ENCODE assay signal across 11 cellular contexts in genomic region chr7:47937711-47938573, GRCh38. TPM values are rescaled to one million over a fixed set of nuclear protein-coding genes. Genes with fewer than 3 reads are reported as not detected.
DNase-seq lines count a peak whose midpoint lies in the region; ATAC-seq, FAIRE-seq and TF ChIP-seq lines count a peak whose summit lies in the region.
"Had no signal": no experiment of that assay in that cellular context is flagged by ENCODE, and none has a peak within 500 bp of the region (broad histone marks: within the 10 kb centered on the region; RNA-seq: fewer than 3 reads in every experiment).

No MANE protein-coding gene starts in this region.

- H2BK20ac ChIP-seq in H1 (ENCODE audit: low read length), result no peak overlapping the region

- H3K27ac ChIP-seq in H1 (ENCODE audit: low read depth, low read length), result no peak overlapping the region
- H3K27ac ChIP-seq: neutrophil had no signal

- FAIRE-seq in H1 (lab: Jason Lieb, UNC), result no peak
- FAIRE-seq: bronchial epithelial cell had no signal

- no peak for TF ChIP-seq POLR2A in H1 (IDR thresholded peaks at IDR 0.05; ENCODE audit: control extremely low read depth in 1 of 2, low read depth in 2 of 2, low read length in 2 of 2)

- peaks cover 0 to 9% (median 5%) of the 10 kb centered on the region in 4 experiments; a peak in 6 of 7 replicates for H3K4me1 ChIP-seq in H1 (replicated peaks in 1 of 4; ENCODE audit: control insufficient read depth in 3 of 4, insufficient read depth in 4 of 4, low read length in 3 of 4)

- no peaks in the 10 kb centered on the region for H4K20me1 ChIP-seq in H1 (replicated peaks in 1 of 2; ENCODE audit: control insufficient read depth in 1 of 2, insufficient read depth in 2 of 2, low read length in 2 of 2)

- H3K79me2 ChIP-seq in H1 (ENCODE audit: control insufficient read depth in 1 of 2, insufficient read depth in 2 of 2, low read length in 2 of 2), result no peaks in the 10 kb centered on the region

- no peak overlapping the region for H2AK5ac ChIP-seq in H1 (ENCODE audit: low read depth, low read length)

- peaks cover 16% of the 10 kb centered on the region for H3K4me1 Mint-ChIP-seq in T-helper 2 cell treated with Interferon-gamma antibody and Interleukin-4, amounts not matched to agents 5 μg/mL and 100 μg/mL, for 36 hours (ENCODE audit: low read depth)

- peak overlapping the region; percentile 52 for H3K27ac Mint-ChIP-seq in T-helper 2 cell treated with Interferon-gamma antibody and Interleukin-4, amounts not matched to agents 5 μg/mL and 100 μg/mL, for 36 hours

- no peaks in the 10 kb centered on the region for H3K36me3 Mint-ChIP-seq in T-helper 2 cell treated with Interferon-gamma antibody and Interleukin-4, amounts not matched to agents 5 μg/mL and 100 μg/mL, for 36 hours (ENCODE audit: low read depth)

- no peak overlapping the region for H3K4me3 ChIP-seq in H1 (ENCODE audit: extremely low read depth in 1 of 4, insufficient read depth in 2 of 4, low read depth in 3 of 4, low read length in 4 of 4)

- CTCF ChIA-PET in H1 (lab: Charles Lee; ENCODE audit: partially characterized antibody), result interaction anchor here (0.7 to 5.4 kb wide), 29 partner anchors 9 to 671 kb away, joined by 3 to 34 read pairs (median 4); partner anchors contain the start of gene PKD1L1

- no peak overlapping the region for H2BK15ac ChIP-seq in H1 (ENCODE audit: low read length)

- H3K9me3 Mint-ChIP-seq in T-helper 2 cell treated with Interferon-gamma antibody and Interleukin-4, amounts not matched to agents 5 μg/mL and 100 μg/mL, for 36 hours, result no peaks in the 10 kb centered on the region

- no peak overlapping the region for H3K23ac ChIP-seq in H1 (ENCODE audit: insufficient read length)

- no peak for DNase-seq in T-helper 2 cell treated with Interferon-gamma antibody and Interleukin-4, amounts not matched to agents 5 μg/mL and 100 μg/mL, for 36 hours (ENCODE audit: low spot score)
- DNase-seq in T-helper 2 cell (no peak), H1 (ENCODE audit: low read depth in 1 of 2, low spot score in 2 of 2) (no peak), glomerular visceral epithelial cell (ENCODE audit: extremely low spot score) (no peak), AG20443 (ENCODE audit: low spot score) (no peak)
- no peak for DNase-seq in activated T-cell treated with anti-CD3 and anti-CD28 coated beads, Interleukin-2, amount 50 U/mL, for 1 hour
- DNase-seq: NCI-H2029 had no signal

- POLR2A ChIA-PET in H1 (lab: Charles Lee; ENCODE audit: partially characterized antibody), result no interaction called here

- no peaks in the 10 kb centered on the region for H3K79me1 ChIP-seq in H1 (ENCODE audit: low read depth, low read length)

- H2BK120ac ChIP-seq in H1 (replicated peaks; ENCODE audit: low read depth, low read length), result no peak overlapping the region

- ATAC-seq in GM21529 (IDR thresholded peaks at IDR 0.05; ENCODE audit: unreplicated experiment) (peak; percentile 60), HG03354 (IDR thresholded peaks at IDR 0.05; ENCODE audit: poor library complexity, severe bottlenecking, unreplicated experiment) (peak; percentile 53)

- H3K27me3 ChIP-seq in H1 (replicated peaks in 1 of 4; ENCODE audit: control insufficient read depth in 3 of 4, extremely low read depth in 1 of 4, insufficient read depth in 3 of 4, low read length in 3 of 4), result no peaks in the 10 kb centered on the region
- H3K27me3 ChIP-seq: neutrophil had no signal

- no peaks in the 10 kb centered on the region for H3K27me3 Mint-ChIP-seq in T-helper 2 cell treated with Interferon-gamma antibody and Interleukin-4, amounts not matched to agents 5 μg/mL and 100 μg/mL, for 36 hours (ENCODE audit: low read depth)

- H4K5ac ChIP-seq in H1 (ENCODE audit: insufficient read length, low read depth, low read length), result no peak overlapping the region

- WGBS in H1 (ENCODE audit: extremely low coverage in 1 of 2, insufficient coverage in 1 of 2, insufficient read length in 1 of 2, insufficient replicate concordance in 2 of 2, low coverage in 1 of 2, low lambda C conversion rate in 2 of 2, missing lambda C conversion rate in 1 of 2), 2 experiments, result 83% methylated on average over 11 of the region's 11 CpGs; no CpG with 5 or more reads in 1 of the 2 experiments

- H4K91ac ChIP-seq in H1 (replicated peaks; ENCODE audit: insufficient read length, low read length), result no peak overlapping the region

- peak in 1 of 3 experiments; percentile 9; a peak in 1 of 4 replicates for TF ChIP-seq CTCF in H1 (IDR thresholded peaks at IDR 0.05; ENCODE audit: control extremely low read depth in 1 of 3, insufficient read depth in 1 of 3, low read depth in 1 of 3, low read length in 3 of 3)

- 0 out of 2 replicates have a peak overlapping the region, but pooled peaks have one; percentile 13 for H2BK12ac ChIP-seq in H1 (ENCODE audit: low read depth, low read length)

- H3K23me2 ChIP-seq in H1 (ENCODE audit: low read depth, low read length), result no peaks in the 10 kb centered on the region

- TF ChIP-seq RAD21 in H1 (IDR thresholded peaks at IDR 0.05 in 1 of 2, conservative IDR thresholded peaks at IDR 0.05 in 1 of 2; ENCODE audit: low read depth in 2 of 2, low read length in 2 of 2), result no peak; a peak in 1 of 4 replicates

- no peak overlapping the region for H3K14ac ChIP-seq in H1 (ENCODE audit: insufficient read length)

- H3K18ac ChIP-seq in H1 (ENCODE audit: extremely low read depth, low read length), result no peak overlapping the region

- no peaks in the 10 kb centered on the region for H3K9me3 ChIP-seq in H1 (ENCODE audit: insufficient read depth in 2 of 2, low read depth in 1 of 2, low read length in 1 of 2)
- H3K9me3 ChIP-seq: neutrophil had no signal

- peak overlapping the region; percentile 22 for H3K4ac ChIP-seq in H1 (replicated peaks; ENCODE audit: insufficient read length, low read depth, low read length)

- peak overlapping the region; percentile 22 for H3K4me3 Mint-ChIP-seq in T-helper 2 cell treated with Interferon-gamma antibody and Interleukin-4, amounts not matched to agents 5 μg/mL and 100 μg/mL, for 36 hours

- H2AFZ ChIP-seq in H1 (ENCODE audit: low read length), result no peak overlapping the region

- no peak overlapping the region for H3K9ac ChIP-seq in H1 (replicated peaks in 1 of 4; ENCODE audit: extremely low read depth in 1 of 4, low read depth in 3 of 4, low read length in 3 of 4)

- no peak overlapping the region for H4K8ac ChIP-seq in H1 (ENCODE audit: extremely low read depth, insufficient read depth, low read length)

- no peaks in the 10 kb centered on the region for H3K36me3 ChIP-seq in H1 (ENCODE audit: control insufficient read depth in 2 of 4, insufficient read depth in 4 of 4, low read length in 3 of 4)
- H3K36me3 ChIP-seq: neutrophil had no signal

- H2BK5ac ChIP-seq in H1 (ENCODE audit: low read depth, low read length), result 0 out of 2 replicates have a peak overlapping the region, but pooled peaks have one; percentile 29

- no peak overlapping the region for H3K4me2 ChIP-seq in H1 (ENCODE audit: insufficient read depth in 1 of 2, low read depth in 2 of 2, low read length in 2 of 2)

- H3K56ac ChIP-seq in H1 (replicated peaks; ENCODE audit: insufficient read length, low read depth, low read length), result no peak overlapping the region

- TF ChIP-seq EP300 in H1 (IDR thresholded peaks at IDR 0.05; ENCODE audit: borderline replicate concordance in 1 of 2, low read depth in 2 of 2, low read length in 2 of 2), result no peak

TF ChIP-seq in H1, 55 proteins besides CTCF, POLR2A, EP300 and RAD21:
- no peak for TF ChIP-seq CBX8 (IDR thresholded peaks at IDR 0.05; ENCODE audit: borderline replicate concordance, low read depth, low read length)
- no peak for TF ChIP-seq TBP (IDR thresholded peaks at IDR 0.05; ENCODE audit: low read depth, low read length)
- TF ChIP-seq POLR2AphosphoS5 (IDR thresholded peaks at IDR 0.05; ENCODE audit: low read depth, low read length), result no peak
- no peak for TF ChIP-seq GABPA (IDR thresholded peaks at IDR 0.05; ENCODE audit: borderline replicate concordance, insufficient read depth, low read length)
- TF ChIP-seq CEBPB (IDR thresholded peaks at IDR 0.05; ENCODE audit: low read depth, low read length), result no peak
- no peak for TF ChIP-seq KDM1A (IDR thresholded peaks at IDR 0.05; ENCODE audit: borderline replicate concordance, low read length)
- TF ChIP-seq TAF1 (IDR thresholded peaks at IDR 0.05; ENCODE audit: low read depth, low read length), result no peak
- no peak for TF ChIP-seq POU5F1 (IDR thresholded peaks at IDR 0.05; ENCODE audit: low read depth, low read length)

RNA-seq across cellular contexts. Expression of gene PKD1L1, which starts 10.3 kb away (rescaled TPM):
- 0.22 and 0.25 TPM in 2 replicates for total RNA-seq in H1 (2021; fragmentation: NEBNext Ultra II Directional; extraction: Animal tissue kit (Norgen Biotek cat#: 25700))
- polyA plus RNA-seq in H1 (2011; rRNA removed), result 0.35 and 0.46 TPM in 2 replicates
- 0.12 TPM for polyA plus RNA-seq in H1 (2011; cell fraction: cytosol; rRNA removed)
- polyA plus RNA-seq in H1 (2011; cell fraction: nucleus; rRNA removed), result 0.31 TPM
- 0.04 to 0.19 TPM (median 0.09 TPM) in 4 replicates for polyA plus RNA-seq in H1 (2012, experiment 1 of 2)
- not detected for polyA plus RNA-seq in H1 (2012, experiment 2 of 2)
- polyA plus RNA-seq in H1 (2013, experiment 1 of 2), result 0.04 TPM
- polyA plus RNA-seq in H1 (2013, experiment 2 of 2), result 0.04 TPM
- polyA minus RNA-seq in H1 (2011; rRNA and poly(A)+ RNA removed), result 0.24 and 0.91 TPM in 2 replicates
- polyA minus RNA-seq in H1 (2011; cell fraction: cytosol; rRNA and poly(A)+ RNA removed), result not detected
- polyA minus RNA-seq in H1 (2011; cell fraction: nucleus; rRNA and poly(A)+ RNA removed), result 1.00 TPM

RNA-seq across cellular contexts. Expression of gene HUS1, which starts 41.5 kb away (rescaled TPM):
- total RNA-seq in H1 (2021; fragmentation: NEBNext Ultra II Directional; extraction: Animal tissue kit (Norgen Biotek cat#: 25700)), result 32.0 and 33.0 TPM in 2 replicates
- 11.4 and 15.0 TPM in 2 replicates for polyA plus RNA-seq in H1 (2011; rRNA removed)
- 16.1 TPM for polyA plus RNA-seq in H1 (2011; cell fraction: cytosol; rRNA removed)
- 7.5 TPM for polyA plus RNA-seq in H1 (2011; cell fraction: nucleus; rRNA removed)
- 13.8 to 25.8 TPM (median 15.5 TPM) in 4 replicates for polyA plus RNA-seq in H1 (2012, experiment 1 of 2)
- 7.0 TPM for polyA plus RNA-seq in H1 (2012, experiment 2 of 2)
- 21.8 TPM for polyA plus RNA-seq in H1 (2013, experiment 1 of 2)
- 19.4 TPM for polyA plus RNA-seq in H1 (2013, experiment 2 of 2)
- polyA minus RNA-seq in H1 (2011; rRNA and poly(A)+ RNA removed), result 23.8 and 33.5 TPM in 2 replicates
- polyA minus RNA-seq in H1 (2011; cell fraction: cytosol; rRNA and poly(A)+ RNA removed), result 20.3 TPM
- 29.9 TPM for polyA minus RNA-seq in H1 (2011; cell fraction: nucleus; rRNA and poly(A)+ RNA removed)
